In genomic region chr11:48109046-48109666, GRCh38 we compare ENCODE assay signal across 8 cellular contexts.
DNase-seq lines count a peak whose midpoint lies in the region; ATAC-seq and TF ChIP-seq lines count a peak whose summit lies in the region.

No MANE protein-coding gene starts in this region.

- H3K27me3 ChIP-seq in neural cell (ENCODE audit: insufficient read depth, low read depth, low read length): no peaks in the 10 kb centered on the region

- peak; percentile 50 for TF ChIP-seq CTCF in neural cell (IDR thresholded peaks at IDR 0.05; ENCODE audit: poor library complexity, severe bottlenecking)

- TF ChIP-seq RAD21 in neural cell (conservative IDR thresholded peaks at IDR 0.05): peak; percentile 23

- peak overlapping the region; percentile 93 for H3K27ac ChIP-seq in neural cell (ENCODE audit: low read length)

- no peaks in the 10 kb centered on the region for H4K20me1 ChIP-seq in neural cell (ENCODE audit: insufficient read depth)

- ATAC-seq in Right ventricle myocardium inferior: peak; percentile 57
- no peak for ATAC-seq in HG03039 (IDR thresholded peaks at IDR 0.05; ENCODE audit: unreplicated experiment)
- no peak for ATAC-seq in GM21390 (IDR thresholded peaks at IDR 0.05; ENCODE audit: unreplicated experiment)

- H2AFZ ChIP-seq in neural cell (ENCODE audit: low read depth, low read length): peak overlapping the region; percentile 79

- H3K9me2 ChIP-seq in neural cell (ENCODE audit: insufficient read depth, low read length): no peaks in the 10 kb centered on the region

- H3K79me2 ChIP-seq in neural cell (replicated peaks; ENCODE audit: insufficient read depth, low read length): no peaks in the 10 kb centered on the region

- no peak for TF ChIP-seq POLR2A in erythroblast (IDR thresholded peaks at IDR 0.05; ENCODE audit: low read length)

- peak overlapping the region; percentile 74 for H3K9ac ChIP-seq in neural cell (ENCODE audit: low read length)

- H3K36me3 ChIP-seq in neural cell (ENCODE audit: insufficient read depth, low read length): no peaks in the 10 kb centered on the region

- TF ChIP-seq EP300 in neural cell (conservative IDR thresholded peaks at IDR 0.05; ENCODE audit: poor library complexity, severe bottlenecking): peak; percentile 12

- H3F3A ChIP-seq in neural cell (ENCODE audit: insufficient read depth, low read length, poor library complexity, severe bottlenecking): no peaks in the 10 kb centered on the region

- peak overlapping the region; percentile 69 for H3K4me2 ChIP-seq in neural cell (ENCODE audit: low read length)

- intact Hi-C loops in Right ventricle myocardium inferior (cut with DNase I) (loop anchor here (1.0 kb wide), 1 partner anchor 175 kb away; no protein-coding TSS in a partner anchor), cardiac septum (cut with DNase I) (loop anchor here (5.0 kb wide), 1 partner anchor 162 kb away; no protein-coding TSS in a partner anchor)

- H3K9me3 ChIP-seq in neural cell (ENCODE audit: low read length): no peaks in the 10 kb centered on the region

- DNase-seq in Right ventricle myocardium inferior (ENCODE audit: missing footprints): no peak
- no peak for DNase-seq in cardiac septum (ENCODE audit: low spot score)
- DNase-seq in NCI-H1092 treated with DMSO at 0.1 percent for 48 hours (lab: John Stamatoyannopoulos, UW): peak; percentile 74
- DNase-seq in SW 1271 (lab: John Stamatoyannopoulos, UW): peak; percentile 26 to 62
- peak; percentile 54 to 61 for DNase-seq in erythroblast (lab: John Stamatoyannopoulos, UW)

- H3K4me3 ChIP-seq in neural cell (ENCODE audit: low read length): peak overlapping the region; percentile 59

TF ChIP-seq in neural cell, 6 proteins besides CTCF, POLR2A, EP300 and RAD21:
- TF ChIP-seq MXI1 (conservative IDR thresholded peaks at IDR 0.05; ENCODE audit: poor library complexity, severe bottlenecking) (no peak), REST (IDR thresholded peaks at IDR 0.05; ENCODE audit: borderline replicate concordance) (peak; percentile 5), EZH2 (IDR thresholded peaks at IDR 0.05; ENCODE audit: borderline replicate concordance, insufficient read depth, low read length, poor library complexity, severe bottlenecking) (no peak), POLR2AphosphoS5 (IDR thresholded peaks at IDR 0.05) (no peak), TAF1 (IDR thresholded peaks at IDR 0.05; ENCODE audit: low read depth) (no peak)

Comparison
In these comparisons a context has a peak if more than half of its experiments do, and no peak if none do; other contexts are left out.
1. DNase-seq: peak in NCI-H1092 treated with DMSO at 0.1 percent for 48 hours (single experiment), SW 1271 (2 of 2) and erythroblast (2 of 2); none in Right ventricle myocardium inferior (single experiment) and cardiac septum (single experiment).